Comparison of ENCODE assay signal across 11 cellular contexts in genomic region chr19:51735759-51736449, GRCh38. TPM values are rescaled to one million over a fixed set of nuclear protein-coding genes. Genes with fewer than 3 reads are reported as not detected.
DNase-seq lines count a peak whose midpoint lies in the region; ATAC-seq, FAIRE-seq and TF ChIP-seq lines count a peak whose summit lies in the region.
"Had no signal": no experiment of that assay in that cellular context is flagged by ENCODE, and none has a peak within 500 bp of the region (broad histone marks: within the 10 kb centered on the region; RNA-seq: fewer than 3 reads in every experiment).

No MANE protein-coding gene starts in this region.

- CTCF ChIA-PET in SK-N-SH (lab: Yijun Ruan, JAX) = interaction anchor here (1.1 kb wide), 1 partner anchor 15 kb away, joined by 3 read pairs; no protein-coding TSS in a partner anchor
- CTCF ChIA-PET in K562 (lab: Yijun Ruan, JAX; ENCODE audit: low intra/inter-chr PET ratio) = no interaction called here

- no peak for TF ChIP-seq POLR2A in K562 (conservative IDR thresholded peaks at IDR 0.05)
- TF ChIP-seq POLR2A in esophagus squamous epithelium (IDR thresholded peaks at IDR 0.05) = peak in 1 of 4 donors; percentile 12

- WGBS in SK-N-SH (ENCODE audit: low lambda C conversion rate) = 9% methylated on average over 9 of the region's 10 CpGs
- 7% methylated on average over 10 of the region's 10 CpGs for WGBS in K562 (ENCODE audit: insufficient coverage, low coverage, missing lambda C conversion rate)
- WGBS in esophagus squamous epithelium, 2 donors = 66 to 78% methylated on average over 6 to 8 of the region's 10 CpGs

- H3K9ac ChIP-seq in SK-N-SH = no peak overlapping the region
- H3K9ac ChIP-seq in K562 (ENCODE audit: insufficient read depth in 1 of 2, low read depth in 2 of 2, low read length in 2 of 2) = no peak overlapping the region

- no peak for DNase-seq in SK-N-SH
- DNase-seq in K562 (ENCODE audit: extremely low read depth in 1 of 4, low spot score in 3 of 4) = peak in 2 of 4 experiments; percentile 45 to 68
- DNase-seq in mucosa of gallbladder (ENCODE audit: low spot score) = peak; percentile 62
- no peak for DNase-seq in GDM1 (lab: John Stamatoyannopoulos, UW)
- DNase-seq in activated naive CD4-positive, alpha-beta T cell (lab: John Stamatoyannopoulos, UW) = no peak
- no peak for DNase-seq in HuH-7.5 (ENCODE audit: low spot score)
- DNase-seq in esophagus squamous epithelium (lab: John Stamatoyannopoulos, UW) = no peak
- DNase-seq: NCI-H1694 treated with DMSO at 0.1 percent for 48 hours, SHP77 had no signal

- H3K4me2 ChIP-seq in SK-N-SH = 0 out of 2 replicates have a peak overlapping the region, but pooled peaks have one; percentile 6
- peak overlapping the region; percentile 18 for H3K4me2 ChIP-seq in K562 (ENCODE audit: insufficient read depth, low read length)

- no peaks in the 10 kb centered on the region for H3F3A ChIP-seq in SK-N-SH (replicated peaks; ENCODE audit: insufficient read depth)

- no peaks in the 10 kb centered on the region for H3K36me3 ChIP-seq in SK-N-SH (replicated peaks in 1 of 2; ENCODE audit: control insufficient read depth in 1 of 2, insufficient read depth in 2 of 2, low read length in 1 of 2)
- no peaks in the 10 kb centered on the region for H3K36me3 ChIP-seq in K562 (ENCODE audit: control insufficient read depth, insufficient read depth, low read length)
- H3K36me3 ChIP-seq in esophagus squamous epithelium = no peaks in the 10 kb centered on the region

- no peaks in the 10 kb centered on the region for H3K79me2 ChIP-seq in SK-N-SH (ENCODE audit: insufficient read depth)
- no peaks in the 10 kb centered on the region for H3K79me2 ChIP-seq in K562 (ENCODE audit: control insufficient read depth, insufficient read depth, low read length)

- no peak for ATAC-seq in SK-N-SH treated with all-trans-retinoic acid at 6 μM for 48 hours
- ATAC-seq in K562 = peak; percentile 67

- TF ChIP-seq EP300 in SK-N-SH (IDR thresholded peaks at IDR 0.05; ENCODE audit: borderline replicate concordance in 1 of 2, low read depth in 1 of 2, low read length in 1 of 2) = no peak
- no peak for TF ChIP-seq EP300 in K562 (IDR thresholded peaks at IDR 0.05; ENCODE audit: low read length)

- peak; percentile 15 for FAIRE-seq in K562 (lab: Jason Lieb, UNC)
- FAIRE-seq: A204.1 had no signal

- H3K27ac ChIP-seq in SK-N-SH (ENCODE audit: low read depth in 2 of 2, low read length in 1 of 2) = no peak overlapping the region
- no peak overlapping the region for H3K27ac ChIP-seq in K562 (ENCODE audit: extremely low read depth, low read depth, low read length)
- H3K27ac ChIP-seq in esophagus squamous epithelium = no peak overlapping the region

- H3K4me3 ChIP-seq in SK-N-SH (ENCODE audit: low read depth in 2 of 2, low read length in 1 of 2) = no peak overlapping the region
- H3K4me3 ChIP-seq in K562 = no peak overlapping the region
- H3K4me3 ChIP-seq in esophagus squamous epithelium = no peak overlapping the region

- no TSS peak for BruUV-seq in K562 (replicated peaks; lab: Mats Ljungman, UMichigan)

- H2AFZ ChIP-seq in SK-N-SH (ENCODE audit: low read depth) (no peak overlapping the region), K562 (ENCODE audit: low read depth, low read length) (no peak overlapping the region)

- H3K9me3 ChIP-seq in SK-N-SH (no peaks in the 10 kb centered on the region), K562 (replicated peaks; ENCODE audit: control insufficient read depth, insufficient read depth, low read depth, low read length) (no peaks in the 10 kb centered on the region), esophagus squamous epithelium (peaks cover 0 to 4% (median 0%) of the 10 kb centered on the region in 3 donors)

- H4K20me1 ChIP-seq in SK-N-SH (ENCODE audit: insufficient read depth) (no peaks in the 10 kb centered on the region), K562 (replicated peaks; ENCODE audit: control insufficient read depth, insufficient read depth, low read length) (no peaks in the 10 kb centered on the region; the same call in 1 of the 2 replicates)

- no peaks in the 10 kb centered on the region for H3K9me1 ChIP-seq in K562 (ENCODE audit: control insufficient read depth, insufficient read depth, low read length)

- in situ Hi-C loops in K562 (cut with MboI) = no loop called here

- TF ChIP-seq CTCF in SK-N-SH (IDR thresholded peaks at IDR 0.05) = no peak
- TF ChIP-seq CTCF in K562 (IDR thresholded peaks at IDR 0.05 in 2 of 3, conservative IDR thresholded peaks at IDR 0.05 in 1 of 3; ENCODE audit: insufficient read depth in 2 of 3, low read depth in 1 of 3, low read length in 3 of 3) = no peak
- no peak for TF ChIP-seq CTCF in esophagus squamous epithelium (IDR thresholded peaks at IDR 0.05)

- intact Hi-C loops in K562 (cut with micrococcal nuclease) (no loop called here), esophagus squamous epithelium (cut with DNase I) (no loop called here)

- TF ChIP-seq RAD21 in SK-N-SH (IDR thresholded peaks at IDR 0.05; ENCODE audit: low read length) (no peak), K562 (CRISPR knock-in tag; conservative IDR thresholded peaks at IDR 0.05 in 1 of 2, IDR thresholded peaks at IDR 0.05 in 1 of 2) (no peak)

- POLR2A ChIA-PET in SK-N-SH (lab: Yijun Ruan, JAX) = no interaction called here
- POLR2A ChIA-PET in K562 (lab: Yijun Ruan, JAX) = interaction anchor here (0.9 kb wide), 1 partner anchor 15 kb away, joined by 3 read pairs; no protein-coding TSS in a partner anchor

- H3K27me3 ChIP-seq in SK-N-SH (ENCODE audit: insufficient read depth) = peaks cover 59% of the 10 kb centered on the region; the same call in 1 of the 2 replicates
- peaks cover 0 to 33% of the 10 kb centered on the region in 2 experiments; a peak in 3 of 5 replicates for H3K27me3 ChIP-seq in K562 (ENCODE audit: control insufficient read depth in 2 of 2, insufficient read depth in 2 of 2, low read length in 2 of 2)
- H3K27me3 ChIP-seq in esophagus squamous epithelium = peaks cover 0 to 58% (median 0%) of the 10 kb centered on the region in 4 donors

- no peaks in the 10 kb centered on the region for H3K4me1 ChIP-seq in SK-N-SH (ENCODE audit: control insufficient read depth in 1 of 2, insufficient read depth in 2 of 2, low read depth in 1 of 2, low read length in 1 of 2)
- peaks cover 7 to 21% of the 10 kb centered on the region in 2 experiments; a peak in 4 of 5 replicates for H3K4me1 ChIP-seq in K562 (replicated peaks in 1 of 2; ENCODE audit: control insufficient read depth in 2 of 2, insufficient read depth in 2 of 2, low read length in 2 of 2)
- H3K4me1 ChIP-seq in esophagus squamous epithelium = no peaks in the 10 kb centered on the region

- no peaks in the 10 kb centered on the region for H3K9me2 ChIP-seq in SK-N-SH

RNA-seq across cellular contexts. Expression of gene HAS1, which starts 12.1 kb away (rescaled TPM):
- polyA plus RNA-seq in SK-N-SH (2012; rRNA removed) (not detected in 2 replicates), K562 (2011; rRNA removed) (0.22 and 0.27 TPM in 2 replicates), K562 (2014; fragmentation: Illumina TruSeq; extraction: Trizol) (not detected in 2 replicates), K562 (2014; fragmentation: Nextera tagmentation; extraction: Ambion mirVana) (not detected), K562 (2014; rRNA removed) (0.05 TPM in 1 of 2 replicates, not detected in the other)
- not detected in 2 replicates for polyA plus RNA-seq in SK-N-SH (2012; cell fraction: cytosol; rRNA removed)
- polyA plus RNA-seq in SK-N-SH (2012; cell fraction: nucleus; rRNA removed) = 0.04 and 0.06 TPM in 2 replicates
- total RNA-seq in K562 (2011; cell fraction: chromatin; rRNA removed; ENCODE audit: low replicate concordance) = 0.65 and 0.79 TPM in 2 replicates
- total RNA-seq in K562 (2011; cell fraction: nucleolus; rRNA removed) = 0.53 and 1.3 TPM in 2 replicates
- total RNA-seq in K562 (2011; cell fraction: nucleoplasm; rRNA removed) = 0.51 TPM in 1 of 2 replicates, not detected in the other
- total RNA-seq in K562 (2014; rRNA removed) (not detected in 2 replicates), K562 (2014; rRNA removed; fragmentation: Illumina TruSeq; extraction: Trizol) (not detected in 2 replicates), K562 (2015; rRNA removed; fragmentation: Illumina TruSeq; extraction: Trizol) (0.08 TPM in 1 of 2 replicates, not detected in the other), K562 (2021) (0.09 and 0.18 TPM in 2 replicates), mucosa of gallbladder (0.12 TPM), esophagus squamous epithelium (under 1 TPM in 1 of 4 donors, not detected in 3; 0.82 TPM)
- 0.28 and 1.00 TPM in 2 replicates for polyA plus RNA-seq in K562 (2011; cell fraction: cytosol; rRNA removed)
- polyA plus RNA-seq in K562 (2011; cell fraction: nucleus; rRNA removed) = 0.13 and 0.61 TPM in 2 replicates
- polyA plus RNA-seq in K562 (2012) = 0.18 and 0.22 TPM in 2 replicates
- 0.28 TPM in 1 of 2 replicates, not detected in the other for polyA minus RNA-seq in K562 (2011; rRNA and poly(A)+ RNA removed)
- not detected in 2 replicates for polyA minus RNA-seq in K562 (2011; cell fraction: cytosol; rRNA and poly(A)+ RNA removed)
- polyA minus RNA-seq in K562 (2011; cell fraction: nucleus; rRNA and poly(A)+ RNA removed) = not detected in 2 replicates

RNA-seq across cellular contexts. Expression of gene FPR1, which starts 15.8 kb away (rescaled TPM):
- polyA plus RNA-seq in SK-N-SH (2012; rRNA removed) = 0.03 TPM in 1 of 2 replicates, not detected in the other
- not detected in 2 replicates for polyA plus RNA-seq in SK-N-SH (2012; cell fraction: cytosol; rRNA removed)
- 0.08 TPM in 1 of 2 replicates, not detected in the other for polyA plus RNA-seq in SK-N-SH (2012; cell fraction: nucleus; rRNA removed)
- total RNA-seq in K562 (2011; cell fraction: chromatin; rRNA removed; ENCODE audit: low replicate concordance) = not detected in 2 replicates
- total RNA-seq in K562 (2011; cell fraction: nucleolus; rRNA removed) = not detected in 2 replicates
- not detected in 2 replicates for total RNA-seq in K562 (2011; cell fraction: nucleoplasm; rRNA removed)
- total RNA-seq in K562 (2014; rRNA removed) = not detected in 2 replicates
- not detected in 2 replicates for total RNA-seq in K562 (2014; rRNA removed; fragmentation: Illumina TruSeq; extraction: Trizol)
- 0.25 TPM in 1 of 2 replicates, not detected in the other for total RNA-seq in K562 (2015; rRNA removed; fragmentation: Illumina TruSeq; extraction: Trizol)
- 0.18 TPM in 1 of 2 replicates, not detected in the other for total RNA-seq in K562 (2021)
- polyA plus RNA-seq in K562 (2011; rRNA removed) = 0.04 TPM in 1 of 2 replicates, not detected in the other
- 0.07 and 0.12 TPM in 2 replicates for polyA plus RNA-seq in K562 (2011; cell fraction: cytosol; rRNA removed)
- not detected in 2 replicates for polyA plus RNA-seq in K562 (2011; cell fraction: nucleus; rRNA removed)
- 0.07 and 0.19 TPM in 2 replicates for polyA plus RNA-seq in K562 (2012)
- 0.06 and 0.12 TPM in 2 replicates for polyA plus RNA-seq in K562 (2014; fragmentation: Illumina TruSeq; extraction: Trizol)
- under 1 TPM; 0.10 to 0.14 TPM for polyA plus RNA-seq in K562 (2014; fragmentation: Nextera tagmentation; extraction: Ambion mirVana)
- polyA plus RNA-seq in K562 (2014; rRNA removed) = 1.7 TPM in 1 of 2 replicates, not detected in the other
- 0.14 and 0.15 TPM in 2 replicates for polyA minus RNA-seq in K562 (2011; rRNA and poly(A)+ RNA removed)
- polyA minus RNA-seq in K562 (2011; cell fraction: cytosol; rRNA and poly(A)+ RNA removed) = not detected in 2 replicates
- polyA minus RNA-seq in K562 (2011; cell fraction: nucleus; rRNA and poly(A)+ RNA removed) = not detected in 2 replicates
- 9.3 TPM for total RNA-seq in mucosa of gallbladder
- 1 to 10 TPM in 3 of 4 donors, not detected in 1; 1.7 to 6.2 (median 4.4) TPM for total RNA-seq in esophagus squamous epithelium

RNA-seq across cellular contexts. Expression of gene FPR2, which starts 25.1 kb away (rescaled TPM):
- not detected in 2 replicates for polyA plus RNA-seq in SK-N-SH (2012; rRNA removed)
- polyA plus RNA-seq in SK-N-SH (2012; cell fraction: cytosol; rRNA removed) = not detected in 2 replicates
- not detected in 2 replicates for polyA plus RNA-seq in SK-N-SH (2012; cell fraction: nucleus; rRNA removed)
- total RNA-seq in K562 (2011; cell fraction: chromatin; rRNA removed; ENCODE audit: low replicate concordance) = not detected in 2 replicates
- total RNA-seq in K562 (2011; cell fraction: nucleolus; rRNA removed) = not detected in 2 replicates
- total RNA-seq in K562 (2011; cell fraction: nucleoplasm; rRNA removed) = not detected in 2 replicates
- not detected in 2 replicates for total RNA-seq in K562 (2014; rRNA removed)
- total RNA-seq in K562 (2014; rRNA removed; fragmentation: Illumina TruSeq; extraction: Trizol) = not detected in 2 replicates
- total RNA-seq in K562 (2015; rRNA removed; fragmentation: Illumina TruSeq; extraction: Trizol) = not detected in 2 replicates
- total RNA-seq in K562 (2021) = not detected in 2 replicates
- not detected in 2 replicates for polyA plus RNA-seq in K562 (2011; rRNA removed)
- polyA plus RNA-seq in K562 (2011; cell fraction: cytosol; rRNA removed) = 0.07 TPM in 1 of 2 replicates, not detected in the other
- polyA plus RNA-seq in K562 (2011; cell fraction: nucleus; rRNA removed) = not detected in 2 replicates
- polyA plus RNA-seq in K562 (2012) = 0.04 and 0.12 TPM in 2 replicates
- polyA plus RNA-seq in K562 (2014; fragmentation: Illumina TruSeq; extraction: Trizol) = not detected in 2 replicates
- under 1 TPM; 0.03 to 0.07 TPM for polyA plus RNA-seq in K562 (2014; fragmentation: Nextera tagmentation; extraction: Ambion mirVana)
- polyA plus RNA-seq in K562 (2014; rRNA removed) = 0.15 and 0.19 TPM in 2 replicates
- polyA minus RNA-seq in K562 (2011; rRNA and poly(A)+ RNA removed) = not detected in 2 replicates
- polyA minus RNA-seq in K562 (2011; cell fraction: cytosol; rRNA and poly(A)+ RNA removed) = not detected in 2 replicates
- polyA minus RNA-seq in K562 (2011; cell fraction: nucleus; rRNA and poly(A)+ RNA removed) = not detected in 2 replicates
- not detected for total RNA-seq in mucosa of gallbladder
- 1 to 10 TPM in 1 of 4 donors, under 1 TPM in 1, not detected in 2; 0.79 to 2.2 TPM for total RNA-seq in esophagus squamous epithelium

RNA-seq across cellular contexts. Expression of gene SPACA6, which starts 42.8 kb away (rescaled TPM):
- polyA plus RNA-seq in SK-N-SH (2012; rRNA removed) (12.6 and 15.8 TPM in 2 replicates), K562 (2011; rRNA removed) (7.3 and 10.9 TPM in 2 replicates), K562 (2014; fragmentation: Illumina TruSeq; extraction: Trizol) (5.9 and 6.2 TPM in 2 replicates), K562 (2014; fragmentation: Nextera tagmentation; extraction: Ambion mirVana) (1 to 10 TPM; 1.3 to 1.4 TPM), K562 (2014; rRNA removed) (17.3 and 27.0 TPM in 2 replicates)
- polyA plus RNA-seq in SK-N-SH (2012; cell fraction: cytosol; rRNA removed) = 4.5 and 7.2 TPM in 2 replicates
- 97.2 and 166 TPM in 2 replicates for polyA plus RNA-seq in SK-N-SH (2012; cell fraction: nucleus; rRNA removed)
- 25.4 and 53.9 TPM in 2 replicates for total RNA-seq in K562 (2011; cell fraction: chromatin; rRNA removed; ENCODE audit: low replicate concordance)
- 33.2 and 42.4 TPM in 2 replicates for total RNA-seq in K562 (2011; cell fraction: nucleolus; rRNA removed)
- 38.6 and 44.8 TPM in 2 replicates for total RNA-seq in K562 (2011; cell fraction: nucleoplasm; rRNA removed)
- total RNA-seq in K562 (2014; rRNA removed) (11.4 and 15.6 TPM in 2 replicates), K562 (2014; rRNA removed; fragmentation: Illumina TruSeq; extraction: Trizol) (3.0 and 3.4 TPM in 2 replicates), K562 (2015; rRNA removed; fragmentation: Illumina TruSeq; extraction: Trizol) (5.8 TPM in 2 replicates), K562 (2021) (14.2 and 16.2 TPM in 2 replicates), mucosa of gallbladder (29.3 TPM), esophagus squamous epithelium (1 to 10 TPM; 2.8 to 7.9 (median 4.8) TPM)
- polyA plus RNA-seq in K562 (2011; cell fraction: cytosol; rRNA removed) = 5.7 and 10.0 TPM in 2 replicates
- 60.9 and 80.4 TPM in 2 replicates for polyA plus RNA-seq in K562 (2011; cell fraction: nucleus; rRNA removed)
- 17.3 and 20.1 TPM in 2 replicates for polyA plus RNA-seq in K562 (2012)
- polyA minus RNA-seq in K562 (2011; rRNA and poly(A)+ RNA removed) = 3.5 and 4.2 TPM in 2 replicates
- polyA minus RNA-seq in K562 (2011; cell fraction: cytosol; rRNA and poly(A)+ RNA removed) = 1.4 and 5.6 TPM in 2 replicates
- polyA minus RNA-seq in K562 (2011; cell fraction: nucleus; rRNA and poly(A)+ RNA removed) = 13.5 and 14.4 TPM in 2 replicates

RNA-seq across cellular contexts. Expression of gene FPR3, which starts 59.1 kb away (rescaled TPM):
- polyA plus RNA-seq in SK-N-SH (2012; rRNA removed) (0.02 and 0.05 TPM in 2 replicates), K562 (2011; rRNA removed) (0.45 and 1.3 TPM in 2 replicates), K562 (2014; fragmentation: Illumina TruSeq; extraction: Trizol) (0.22 and 0.39 TPM in 2 replicates), K562 (2014; fragmentation: Nextera tagmentation; extraction: Ambion mirVana) (under 1 TPM in 1 of 2 experiments, not detected in 1; 0.08 TPM), K562 (2014; rRNA removed) (0.24 and 0.25 TPM in 2 replicates)
- 0.08 TPM in 1 of 2 replicates, not detected in the other for polyA plus RNA-seq in SK-N-SH (2012; cell fraction: cytosol; rRNA removed)
- polyA plus RNA-seq in SK-N-SH (2012; cell fraction: nucleus; rRNA removed) = 0.06 TPM in 2 replicates
- total RNA-seq in K562 (2011; cell fraction: chromatin; rRNA removed; ENCODE audit: low replicate concordance) = 0.55 and 0.60 TPM in 2 replicates
- 0.33 and 0.39 TPM in 2 replicates for total RNA-seq in K562 (2011; cell fraction: nucleolus; rRNA removed)
- 0.29 and 0.53 TPM in 2 replicates for total RNA-seq in K562 (2011; cell fraction: nucleoplasm; rRNA removed)
- total RNA-seq in K562 (2014; rRNA removed) (0.09 and 0.41 TPM in 2 replicates), K562 (2014; rRNA removed; fragmentation: Illumina TruSeq; extraction: Trizol) (0.22 and 0.35 TPM in 2 replicates), K562 (2015; rRNA removed; fragmentation: Illumina TruSeq; extraction: Trizol) (0.51 and 0.57 TPM in 2 replicates), K562 (2021) (0.13 and 0.22 TPM in 2 replicates), mucosa of gallbladder (7.0 TPM), esophagus squamous epithelium (1 to 10 TPM in 3 of 4 donors, under 1 TPM in 1; 0.61 to 8.9 (median 3.6) TPM)
- 0.07 and 1.4 TPM in 2 replicates for polyA plus RNA-seq in K562 (2011; cell fraction: cytosol; rRNA removed)
- polyA plus RNA-seq in K562 (2011; cell fraction: nucleus; rRNA removed) = 0.10 and 0.67 TPM in 2 replicates
- 1.8 and 2.3 TPM in 2 replicates for polyA plus RNA-seq in K562 (2012)
- polyA minus RNA-seq in K562 (2011; rRNA and poly(A)+ RNA removed) = 0.42 and 1.8 TPM in 2 replicates
- 0.64 TPM in 1 of 2 replicates, not detected in the other for polyA minus RNA-seq in K562 (2011; cell fraction: cytosol; rRNA and poly(A)+ RNA removed)
- 0.13 and 0.67 TPM in 2 replicates for polyA minus RNA-seq in K562 (2011; cell fraction: nucleus; rRNA and poly(A)+ RNA removed)

Comparison
In these comparisons a context has a peak if more than half of its experiments do, and no peak if none do; other contexts are left out.
1. Of the 27 proteins assayed by ChIP-seq in both K562 and SK-N-SH: peak only in K562: MAX; only in SK-N-SH: none; in both: none; in neither: 24; mixed calls (peak in some experiments, not most) for 2.